ENCODE assay signal across 8 cellular contexts in the genomic region with DNA sequence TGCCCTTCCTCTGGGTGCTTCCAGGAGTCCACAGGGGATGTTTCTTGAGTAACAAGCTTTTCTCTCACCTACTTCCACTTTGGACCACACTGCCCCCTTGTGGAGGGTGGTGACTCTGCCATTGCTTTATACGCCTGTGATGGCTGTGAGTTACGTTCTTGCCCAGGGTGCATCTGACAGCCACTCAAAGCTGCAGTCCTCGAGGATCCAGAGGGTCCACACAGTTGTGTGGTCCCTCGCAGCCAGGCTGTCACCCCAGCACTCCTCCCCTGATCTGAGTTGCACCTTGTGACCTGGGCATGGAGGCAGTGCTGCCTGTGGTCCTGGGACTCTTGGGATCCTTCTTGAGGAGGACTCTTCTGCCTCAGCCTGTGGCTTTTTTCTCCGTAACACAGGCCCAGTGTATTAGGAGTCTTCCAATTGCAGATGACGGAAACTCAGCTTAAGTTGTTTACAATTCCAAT. TPM values are rescaled to one million over a fixed set of nuclear protein-coding genes. Genes with fewer than 3 reads are reported as not detected.
DNase-seq lines count a peak whose midpoint lies in the region; ATAC-seq and TF ChIP-seq lines count a peak whose summit lies in the region.

No MANE protein-coding gene starts in this region.

- no peak overlapping the region for H3K27ac ChIP-seq in right lobe of liver

- no peaks in the 10 kb centered on the region for H3K36me3 ChIP-seq in right lobe of liver

- H3K4me3 ChIP-seq in right lobe of liver: no peak overlapping the region

- TF ChIP-seq POLR2A in right lobe of liver (IDR thresholded peaks at IDR 0.05): no peak

- H3K9me3 ChIP-seq in right lobe of liver: no peaks in the 10 kb centered on the region

- TF ChIP-seq CTCF in right lobe of liver (IDR thresholded peaks at IDR 0.05): peak; percentile 88 to 96 (median 94)

- H3K27me3 ChIP-seq in right lobe of liver: no peaks in the 10 kb centered on the region

- ATAC-seq in GM18909 (IDR thresholded peaks at IDR 0.05; ENCODE audit: poor library complexity, unreplicated experiment) (peak; percentile 81), HG03196 (IDR thresholded peaks at IDR 0.05; ENCODE audit: unreplicated experiment) (peak; percentile 65), right lobe of liver (peak; percentile 94 to 97 (median 95))

- DNase-seq in AG20443 (ENCODE audit: low spot score) (peak; percentile 76), NCI-H345 (lab: John Stamatoyannopoulos, UW) (peak; percentile 70), cerebellar cortex (ENCODE audit: low spot score) (peak; percentile 76), right lobe of liver (peak; percentile 73 to 81 (median 76))
- peak; percentile 73 for DNase-seq in activated CD4-positive, alpha-beta T cell treated with anti-CD3 and anti-CD28 coated beads for 1 hour
- DNase-seq in stimulated activated CD4-positive, alpha-beta T cell treated with anti-CD3 and anti-CD28 coated beads, TNF-alpha, amount 100 ng/mL, for 24 hours (ENCODE audit: low read depth in 3 of 3): peak; percentile 69 to 81 (median 78)

- H3K4me1 ChIP-seq in right lobe of liver: no peaks in the 10 kb centered on the region

- intact Hi-C loops in right lobe of liver (cut with DNase I): loop anchor here in 1 of 2 donors (5.0 to 10.0 kb wide), 2 partner anchors 221 to 509 kb away; no protein-coding TSS in a partner anchor

- WGBS in right lobe of liver (ENCODE audit: insufficient coverage, low coverage, low lambda C conversion rate, missing lambda C conversion rate): 28% methylated on average over 3 of the region's 6 CpGs

RNA-seq across cellular contexts. Expression of a gene that starts 23.4 kb away (rescaled TPM):
- total RNA-seq in right lobe of liver: not detected

RNA-seq across cellular contexts. Expression of a gene that starts 23.5 kb away (rescaled TPM):
- total RNA-seq in right lobe of liver: not detected
